ENCODE assay signal across 11 cellular contexts in genomic region chr6:5083813-5084191, GRCh38. TPM values are rescaled to one million over a fixed set of nuclear protein-coding genes. Genes with fewer than 3 reads are reported as not detected.
DNase-seq lines count a peak whose midpoint lies in the region; ATAC-seq and TF ChIP-seq lines count a peak whose summit lies in the region.
"Had no signal": no experiment of that assay in that cellular context is flagged by ENCODE, and none has a peak within 500 bp of the region (broad histone marks: within the 10 kb centered on the region; RNA-seq: fewer than 3 reads in every experiment).

No MANE protein-coding gene starts in this region.

- no peak overlapping the region for H3K9ac ChIP-seq in HUES6 (ENCODE audit: low read length)

- peaks cover 13% of the 10 kb centered on the region for H3K4me1 ChIP-seq in HUES6 (ENCODE audit: control insufficient read depth, insufficient read depth, low read length)

- CTCF ChIA-PET in activated CD8-positive, alpha-beta T cell treated with anti-CD3 and anti-CD28 coated beads, Interleukin-2, amount 10 ng/mL, durations not matched to agents 7 days and 5 days (lab: Charles Lee) = no interaction called here
- CTCF ChIA-PET in GM10248 (lab: Yijun Ruan, JAX) = no interaction called here

- TF ChIP-seq CTCF in GM10248 (IDR thresholded peaks at IDR 0.05; ENCODE audit: control extremely low read depth, extremely low read depth, low read depth, missing control alignments) = no peak

- no peak overlapping the region for H3K27ac Mint-ChIP-seq in activated CD8-positive, alpha-beta T cell treated with anti-CD3 and anti-CD28 coated beads, Interleukin-2, amount 10 ng/mL, durations not matched to agents 7 days and 5 days
- no peak overlapping the region for H3K27ac Mint-ChIP-seq in stimulated activated effector memory CD8-positive, alpha-beta T cell treated with anti-CD3 and anti-CD28 coated beads, Interleukin-12 subunit alpha, Interleukin-12 subunit beta, amount 100 ng/mL, for 72 hours
- H3K27ac Mint-ChIP-seq: natural killer cell had no signal

- H3K4me3 ChIP-seq in HUES6 (ENCODE audit: low read depth, low read length) = peak overlapping the region; percentile 62
- H3K4me3 ChIP-seq in iPS-18c (ENCODE audit: insufficient read depth, low read depth, low read length) = peak overlapping the region; percentile 67; the same call in 1 of the 2 replicates

- H3K4me3 Mint-ChIP-seq in activated CD8-positive, alpha-beta T cell treated with anti-CD3 and anti-CD28 coated beads, Interleukin-2, amount 10 ng/mL, durations not matched to agents 7 days and 5 days = peak overlapping the region; percentile 53
- peak overlapping the region; percentile 40 for H3K4me3 Mint-ChIP-seq in stimulated activated effector memory CD8-positive, alpha-beta T cell treated with anti-CD3 and anti-CD28 coated beads, Interleukin-12 subunit alpha, Interleukin-12 subunit beta, amount 100 ng/mL, for 72 hours
- H3K4me3 Mint-ChIP-seq: natural killer cell had no signal

- H3K27ac ChIP-seq in HUES6 (ENCODE audit: low read depth, low read length) = no peak overlapping the region

- H3K9me3 ChIP-seq in HUES6 (ENCODE audit: control insufficient read depth, insufficient read depth, low read depth, low read length) (no peaks in the 10 kb centered on the region), iPS-18c (ENCODE audit: control insufficient read depth, insufficient read depth, low read length) (peaks cover 4% of the 10 kb centered on the region)

- H3K27me3 Mint-ChIP-seq in activated CD8-positive, alpha-beta T cell treated with anti-CD3 and anti-CD28 coated beads, Interleukin-2, amount 10 ng/mL, durations not matched to agents 7 days and 5 days (ENCODE audit: low read depth) = peaks cover 45% of the 10 kb centered on the region

- no peaks in the 10 kb centered on the region for H3K36me3 Mint-ChIP-seq in activated CD8-positive, alpha-beta T cell treated with anti-CD3 and anti-CD28 coated beads, Interleukin-2, amount 10 ng/mL, durations not matched to agents 7 days and 5 days (ENCODE audit: low read depth)
- no peaks in the 10 kb centered on the region for H3K36me3 Mint-ChIP-seq in stimulated activated effector memory CD8-positive, alpha-beta T cell treated with anti-CD3 and anti-CD28 coated beads, Interleukin-12 subunit alpha, Interleukin-12 subunit beta, amount 100 ng/mL, for 72 hours
- H3K36me3 Mint-ChIP-seq: natural killer cell had no signal

- POLR2A ChIA-PET in activated CD8-positive, alpha-beta T cell treated with anti-CD3 and anti-CD28 coated beads, Interleukin-2, amount 10 ng/mL, durations not matched to agents 7 days and 5 days (lab: Charles Lee) = no interaction called here
- POLR2A ChIA-PET in GM10248 (lab: Yijun Ruan, JAX) = no interaction called here

- no peak for DNase-seq in activated CD8-positive, alpha-beta T cell treated with anti-CD3 and anti-CD28 coated beads, Interleukin-2, amount 10 ng/mL, durations not matched to agents 7 days and 5 days
- DNase-seq in stimulated activated effector memory CD8-positive, alpha-beta T cell treated with anti-CD3 and anti-CD28 coated beads, Interleukin-12 subunit alpha, Interleukin-12 subunit beta, amount 100 ng/mL, for 72 hours (ENCODE audit: low spot score in 2 of 2) = no peak
- DNase-seq in T-helper 9 cell (no peak), GM10248 (ENCODE audit: extremely low spot score) (no peak), epidermal melanocyte (ENCODE audit: insufficient read length, low spot score) (no peak)
- DNase-seq: activated T-cell treated with anti-CD3 and anti-CD28 coated beads for 4 hours, DMS153, natural killer cell, NCI-H226 had no signal

- no peak for ATAC-seq in activated CD8-positive, alpha-beta T cell treated with anti-CD3 and anti-CD28 coated beads, Interleukin-2, amount 10 ng/mL, durations not matched to agents 7 days and 5 days
- ATAC-seq in stimulated activated effector memory CD8-positive, alpha-beta T cell treated with anti-CD3 and anti-CD28 coated beads, Interleukin-12 subunit alpha, Interleukin-12 subunit beta, amount 100 ng/mL, for 72 hours = no peak
- ATAC-seq: natural killer cell had no signal

- H3K4me1 Mint-ChIP-seq in activated CD8-positive, alpha-beta T cell treated with anti-CD3 and anti-CD28 coated beads, Interleukin-2, amount 10 ng/mL, durations not matched to agents 7 days and 5 days (ENCODE audit: low read depth) = peaks cover 6% of the 10 kb centered on the region
- no peaks in the 10 kb centered on the region for H3K4me1 Mint-ChIP-seq in stimulated activated effector memory CD8-positive, alpha-beta T cell treated with anti-CD3 and anti-CD28 coated beads, Interleukin-12 subunit alpha, Interleukin-12 subunit beta, amount 100 ng/mL, for 72 hours
- H3K4me1 Mint-ChIP-seq: natural killer cell had no signal

- H3K36me3 ChIP-seq in HUES6 (ENCODE audit: control insufficient read depth, insufficient read depth, low read length) = no peaks in the 10 kb centered on the region

- H3K9me3 Mint-ChIP-seq in activated CD8-positive, alpha-beta T cell treated with anti-CD3 and anti-CD28 coated beads, Interleukin-2, amount 10 ng/mL, durations not matched to agents 7 days and 5 days (ENCODE audit: insufficient read depth) = no peaks in the 10 kb centered on the region
- H3K9me3 Mint-ChIP-seq in stimulated activated effector memory CD8-positive, alpha-beta T cell treated with anti-CD3 and anti-CD28 coated beads, Interleukin-12 subunit alpha, Interleukin-12 subunit beta, amount 100 ng/mL, for 72 hours = no peaks in the 10 kb centered on the region
- H3K9me3 Mint-ChIP-seq: natural killer cell had no signal

- peaks cover 64% of the 10 kb centered on the region for H3K27me3 ChIP-seq in HUES6 (ENCODE audit: control insufficient read depth, insufficient read depth, low read length)

RNA-seq across cellular contexts. Expression of gene PPP1R3G, which starts 1.3 kb away (rescaled TPM):
- total RNA-seq in activated CD8-positive, alpha-beta T cell treated with anti-CD3 and anti-CD28 coated beads, Interleukin-2, amount 10 ng/mL, durations not matched to agents 7 days and 5 days = under 1 TPM; 0.05 to 0.11 TPM
